In the genomic region with DNA sequence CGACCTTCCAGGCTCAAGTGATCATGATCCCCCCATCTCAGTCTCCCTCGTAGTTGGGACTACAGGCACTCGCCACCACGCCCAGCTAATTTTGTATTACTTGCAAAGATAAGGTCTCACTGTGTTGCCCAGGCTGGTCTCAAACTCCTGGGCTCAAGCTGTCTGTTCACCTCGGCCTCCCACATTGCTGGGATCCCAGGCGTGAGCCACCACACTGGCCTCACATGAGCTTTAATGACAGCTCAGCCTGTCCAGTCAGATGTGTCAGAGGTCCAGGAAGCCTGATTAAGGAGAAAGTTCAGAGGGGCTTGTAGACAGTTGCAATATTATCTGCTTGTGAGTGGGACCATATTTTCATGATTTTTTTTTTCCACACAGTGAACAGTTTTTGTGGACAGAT, we compare ENCODE assay signal across 11 cellular contexts.
DNase-seq lines count a peak whose midpoint lies in the region; ATAC-seq, FAIRE-seq and TF ChIP-seq lines count a peak whose summit lies in the region.
"Had no signal": no experiment of that assay in that cellular context is flagged by ENCODE, and none has a peak within 500 bp of the region (broad histone marks: within the 10 kb centered on the region; RNA-seq: fewer than 3 reads in every experiment).

No MANE protein-coding gene starts in this region.

- H3K27me3 Mint-ChIP-seq in activated naive CD4-positive, alpha-beta T cell treated with anti-CD3 and anti-CD28 coated beads, Interleukin-2, amount 10 ng/mL, durations not matched to agents 7 days and 5 days: no peaks in the 10 kb centered on the region
- no peaks in the 10 kb centered on the region for H3K27me3 Mint-ChIP-seq in T-cell
- H3K27me3 Mint-ChIP-seq: memory B cell had no signal

- H3K9me2 ChIP-seq in hepatocyte (replicated peaks; ENCODE audit: insufficient read depth): no peaks in the 10 kb centered on the region

- H3K4me1 ChIP-seq in hepatocyte (ENCODE audit: insufficient read depth) (peaks cover 64% of the 10 kb centered on the region), suprapubic skin (peaks cover 89% of the 10 kb centered on the region), small intestine (ENCODE audit: control insufficient read depth in 2 of 2, insufficient read depth in 1 of 2, low read depth in 1 of 2, low read length in 1 of 2) (peaks cover 0 to 15% of the 10 kb centered on the region in 2 donors)

- no peak for FAIRE-seq in small intestine (lab: Jason Lieb, UNC)

- no peak for DNase-seq in activated naive CD4-positive, alpha-beta T cell treated with anti-CD3 and anti-CD28 coated beads, Interleukin-2, amount 10 ng/mL, durations not matched to agents 7 days and 5 days
- DNase-seq in activated naive CD4-positive, alpha-beta T cell (lab: John Stamatoyannopoulos, UW): no peak
- DNase-seq in T-cell (no peak), hepatocyte (ENCODE audit: low spot score) (no peak), suprapubic skin (ENCODE audit: low spot score in 2 of 2) (no peak), cortex of kidney (lab: John Stamatoyannopoulos, UW) (no peak), SIG-M5 treated with dmso at 0.1 percent for 504 hours (lab: John Stamatoyannopoulos, UW; ENCODE audit: unreplicated experiment) (no peak), small intestine (no peak)
- DNase-seq: anterior cingulate cortex, occipital lobe had no signal

- peak overlapping the region; percentile 47 for H3K4me2 ChIP-seq in hepatocyte

- ATAC-seq in T-cell (replicated peaks in 1 of 4): no peak

- peaks cover 90% of the 10 kb centered on the region for H3K4me1 Mint-ChIP-seq in activated naive CD4-positive, alpha-beta T cell treated with anti-CD3 and anti-CD28 coated beads, Interleukin-2, amount 10 ng/mL, durations not matched to agents 7 days and 5 days
- H3K4me1 Mint-ChIP-seq in T-cell: peaks cover 87 to 94% (median 94%) of the 10 kb centered on the region in 3 donors

- 95% methylated on average over 6 of the region's 6 CpGs for WGBS in hepatocyte (ENCODE audit: low lambda C conversion rate, missing lambda C conversion rate)
- 81% methylated on average over 6 of the region's 6 CpGs for WGBS in suprapubic skin
- 79 to 91% (median 90%) methylated on average over 6 of the region's 6 CpGs for WGBS in small intestine, 3 donors

- peak overlapping the region; percentile 61 for H3K27ac Mint-ChIP-seq in activated naive CD4-positive, alpha-beta T cell treated with anti-CD3 and anti-CD28 coated beads, Interleukin-2, amount 10 ng/mL, durations not matched to agents 7 days and 5 days
- H3K27ac Mint-ChIP-seq in T-cell: peak overlapping the region; percentile 64 to 93

- TF ChIP-seq POLR2A in suprapubic skin (IDR thresholded peaks at IDR 0.05): no peak

- H3K4me3 Mint-ChIP-seq in activated naive CD4-positive, alpha-beta T cell treated with anti-CD3 and anti-CD28 coated beads, Interleukin-2, amount 10 ng/mL, durations not matched to agents 7 days and 5 days: no peak overlapping the region
- H3K4me3 Mint-ChIP-seq in T-cell: no peak overlapping the region
- H3K4me3 Mint-ChIP-seq: memory B cell had no signal

- H3K27ac ChIP-seq in hepatocyte (peak overlapping the region; percentile 50), suprapubic skin (peak overlapping the region; percentile 42), small intestine (ENCODE audit: low read depth in 1 of 2, low read length in 1 of 2) (no peak overlapping the region)

- H3K36me3 ChIP-seq in hepatocyte (replicated peaks; ENCODE audit: insufficient read depth, low read depth): no peaks in the 10 kb centered on the region
- no peaks in the 10 kb centered on the region for H3K36me3 ChIP-seq in suprapubic skin
- H3K36me3 ChIP-seq in small intestine (ENCODE audit: control insufficient read depth in 2 of 2, insufficient read depth in 2 of 2, low read length in 2 of 2): no peaks in the 10 kb centered on the region

- H3K36me3 Mint-ChIP-seq in activated naive CD4-positive, alpha-beta T cell treated with anti-CD3 and anti-CD28 coated beads, Interleukin-2, amount 10 ng/mL, durations not matched to agents 7 days and 5 days: peaks cover 1% of the 10 kb centered on the region
- H3K36me3 Mint-ChIP-seq in T-cell: no peaks in the 10 kb centered on the region
- H3K36me3 Mint-ChIP-seq: memory B cell had no signal

- no peaks in the 10 kb centered on the region for H3K9me3 ChIP-seq in hepatocyte (ENCODE audit: low read depth)
- H3K9me3 ChIP-seq in suprapubic skin: no peaks in the 10 kb centered on the region
- no peaks in the 10 kb centered on the region for H3K9me3 ChIP-seq in small intestine (ENCODE audit: control insufficient read depth, low read depth)

- peaks cover 93% of the 10 kb centered on the region for H3K79me2 ChIP-seq in hepatocyte

- H3K4me3 ChIP-seq in hepatocyte (no peak overlapping the region), suprapubic skin (no peak overlapping the region), small intestine (ENCODE audit: low read depth in 1 of 2, low read length in 2 of 2) (no peak overlapping the region)

- POLR2A ChIA-PET in T-cell (lab: Charles Lee): interaction anchor here in 1 of 2 donors (0.5 to 1.2 kb wide), 3 partner anchors 9 to 177 kb away, joined by 3 to 5 read pairs (median 3); no protein-coding TSS in a partner anchor

- TF ChIP-seq CTCF in hepatocyte (IDR thresholded peaks at IDR 0.05; ENCODE audit: poor library complexity) (no peak), suprapubic skin (IDR thresholded peaks at IDR 0.05) (no peak)

- no peak for TF ChIP-seq EP300 in suprapubic skin (IDR thresholded peaks at IDR 0.05)

- no peak overlapping the region for H2AFZ ChIP-seq in hepatocyte

- no peaks in the 10 kb centered on the region for H3K27me3 ChIP-seq in hepatocyte
- H3K27me3 ChIP-seq in suprapubic skin: no peaks in the 10 kb centered on the region
- H3K27me3 ChIP-seq in small intestine (ENCODE audit: control insufficient read depth in 2 of 2, insufficient read depth in 2 of 2, low read length in 2 of 2): no peaks in the 10 kb centered on the region

- peaks cover 3% of the 10 kb centered on the region for H4K20me1 ChIP-seq in hepatocyte (ENCODE audit: insufficient read depth, poor library complexity, severe bottlenecking)

- CTCF ChIA-PET in activated naive CD4-positive, alpha-beta T cell treated with anti-CD3 and anti-CD28 coated beads, Interleukin-2, amount 10 ng/mL, durations not matched to agents 7 days and 5 days (lab: Charles Lee): interaction anchor here (1.3 to 9.5 kb wide), 3 partner anchors 12 to 22 kb away, joined by 3 to 144 read pairs (median 6); no protein-coding TSS in a partner anchor
- CTCF ChIA-PET in T-cell (lab: Charles Lee): interaction anchor here (0.6 to 2.3 kb wide), 7 partner anchors 8 to 245 kb away, joined by 3 to 17 read pairs (median 8); no protein-coding TSS in a partner anchor

- no peaks in the 10 kb centered on the region for H3K9me3 Mint-ChIP-seq in activated naive CD4-positive, alpha-beta T cell treated with anti-CD3 and anti-CD28 coated beads, Interleukin-2, amount 10 ng/mL, durations not matched to agents 7 days and 5 days
- no peaks in the 10 kb centered on the region for H3K9me3 Mint-ChIP-seq in T-cell
- H3K9me3 Mint-ChIP-seq: memory B cell had no signal

Comparison
In these comparisons a context has a peak if more than half of its experiments do, and no peak if none do; other contexts are left out.
1. H3K27ac ChIP-seq: peak in hepatocyte (single experiment) and suprapubic skin (single experiment); none in small intestine (0 of 2).